Comparison of ENCODE assay signal across 25 cellular contexts in genomic region chr14:35482994-35483515, GRCh38. TPM values are rescaled to one million over a fixed set of nuclear protein-coding genes. Genes with fewer than 3 reads are reported as not detected.
"Had no signal": no experiment of that assay in that cellular context is flagged by ENCODE, and none has a peak within 500 bp of the region (broad histone marks: within the 10 kb centered on the region; RNA-seq: fewer than 3 reads in every experiment).

No MANE protein-coding gene starts in this region.

- H3K4me1 Mint-ChIP-seq: activated naive CD8-positive, alpha-beta T cell treated with anti-CD3 and anti-CD28 coated beads, Interleukin-2, amount 50 U/mL, for 24 hours; brain; central memory CD8-positive, alpha-beta T cell; T-cell had no signal

- H3K36me3 Mint-ChIP-seq: activated CD4-positive, alpha-beta memory T cell treated with anti-CD3 and anti-CD28 coated beads for 36 hours; activated naive CD4-positive, alpha-beta T cell treated with anti-CD3 and anti-CD28 coated beads, Interleukin-2, amount 50 U/mL, for 72 hours; brain; T-cell had no signal

- H3K27ac ChIP-seq: SK-N-MC had no signal

- H3K4me3 ChIP-seq: SK-N-MC had no signal

- H3K4me3 Mint-ChIP-seq: activated CD4-positive, alpha-beta memory T cell treated with anti-CD3 and anti-CD28 coated beads for 36 hours; activated CD4-positive, alpha-beta T cell treated with anti-CD3 and anti-CD28 coated beads, Interleukin-2, amount 10 ng/mL, durations not matched to agents 7 days and 5 days; activated naive CD8-positive, alpha-beta T cell treated with anti-CD3 and anti-CD28 coated beads, Interleukin-2, amount 50 U/mL, for 24 hours; activated T-cell treated with anti-CD3 and anti-CD28 coated beads, Interleukin-2, amount 50 U/mL, for 4 hours; brain; central memory CD8-positive, alpha-beta T cell; T-cell had no signal

- DNase-seq: activated CD4-positive, alpha-beta memory T cell treated with anti-CD3 and anti-CD28 coated beads for 36 hours; activated CD4-positive, alpha-beta T cell treated with anti-CD3 and anti-CD28 coated beads, Interleukin-2, amount 10 ng/mL, durations not matched to agents 7 days and 5 days; activated CD4-positive, CD25-positive, alpha-beta regulatory T cell; activated CD8-positive, alpha-beta memory T cell treated with anti-CD3 and anti-CD28 coated beads for 24 hours; activated effector memory CD4-positive, alpha-beta T cell treated with anti-CD3 and anti-CD28 coated beads, Interleukin-2, amount 50 U/mL, for 16 hours; activated naive CD4-positive, alpha-beta T cell treated with Interleukin-2 at 50 U/mL for 16 hours; activated naive CD8-positive, alpha-beta T cell treated with anti-CD3 and anti-CD28 coated beads, Interleukin-2, amount 50 U/mL, for 24 hours; activated T-cell treated with anti-CD3 and anti-CD28 coated beads, Interleukin-2, amount 50 U/mL, for 4 hours; amygdala; Karpas-422; MM.1S; NCI-H1930; NCI-H2107; NCI-H446; NCI-H524; PC-3; SHP77 treated with DMSO at 0.1 percent for 48 hours; T-cell; T-helper 2 cell; T1000 had no signal

- ATAC-seq: activated naive CD4-positive, alpha-beta T cell treated with anti-CD3 and anti-CD28 coated beads, Interleukin-2, amount 50 U/mL, for 72 hours; activated naive CD8-positive, alpha-beta T cell treated with anti-CD3 and anti-CD28 coated beads, Interleukin-2, amount 50 U/mL, for 24 hours; activated T-cell treated with anti-CD3 and anti-CD28 coated beads, Interleukin-2, amount 50 U/mL, for 4 hours; PC-3; T-cell had no signal

- H3K27ac Mint-ChIP-seq: activated CD4-positive, alpha-beta memory T cell treated with anti-CD3 and anti-CD28 coated beads for 36 hours; activated CD4-positive, alpha-beta T cell treated with anti-CD3 and anti-CD28 coated beads, Interleukin-2, amount 10 ng/mL, durations not matched to agents 7 days and 5 days; activated naive CD4-positive, alpha-beta T cell treated with anti-CD3 and anti-CD28 coated beads, Interleukin-2, amount 50 U/mL, for 72 hours; activated naive CD8-positive, alpha-beta T cell treated with anti-CD3 and anti-CD28 coated beads, Interleukin-2, amount 50 U/mL, for 24 hours; brain; T-cell had no signal

- H3K9me3 Mint-ChIP-seq: activated CD4-positive, alpha-beta memory T cell treated with anti-CD3 and anti-CD28 coated beads for 36 hours; activated CD4-positive, alpha-beta T cell treated with anti-CD3 and anti-CD28 coated beads, Interleukin-2, amount 10 ng/mL, durations not matched to agents 7 days and 5 days; activated naive CD4-positive, alpha-beta T cell treated with anti-CD3 and anti-CD28 coated beads, Interleukin-2, amount 50 U/mL, for 72 hours; activated naive CD8-positive, alpha-beta T cell treated with anti-CD3 and anti-CD28 coated beads, Interleukin-2, amount 50 U/mL, for 24 hours; activated T-cell treated with anti-CD3 and anti-CD28 coated beads, Interleukin-2, amount 50 U/mL, for 4 hours; brain; central memory CD8-positive, alpha-beta T cell; T-cell had no signal

RNA-seq across cellular contexts. Expression of gene INSM2, which starts 50.9 kb away (rescaled TPM):
- total RNA-seq: activated CD4-positive, alpha-beta memory T cell treated with anti-CD3 and anti-CD28 coated beads for 36 hours; activated CD4-positive, alpha-beta T cell treated with anti-CD3 and anti-CD28 coated beads, Interleukin-2, amount 10 ng/mL, durations not matched to agents 7 days and 5 days; activated T-cell treated with anti-CD3 and anti-CD28 coated beads, Interleukin-2, amount 50 U/mL, for 4 hours; astrocyte; T-cell had no signal
